1 cellular context compared by ENCODE assay signal in the genomic region with DNA sequence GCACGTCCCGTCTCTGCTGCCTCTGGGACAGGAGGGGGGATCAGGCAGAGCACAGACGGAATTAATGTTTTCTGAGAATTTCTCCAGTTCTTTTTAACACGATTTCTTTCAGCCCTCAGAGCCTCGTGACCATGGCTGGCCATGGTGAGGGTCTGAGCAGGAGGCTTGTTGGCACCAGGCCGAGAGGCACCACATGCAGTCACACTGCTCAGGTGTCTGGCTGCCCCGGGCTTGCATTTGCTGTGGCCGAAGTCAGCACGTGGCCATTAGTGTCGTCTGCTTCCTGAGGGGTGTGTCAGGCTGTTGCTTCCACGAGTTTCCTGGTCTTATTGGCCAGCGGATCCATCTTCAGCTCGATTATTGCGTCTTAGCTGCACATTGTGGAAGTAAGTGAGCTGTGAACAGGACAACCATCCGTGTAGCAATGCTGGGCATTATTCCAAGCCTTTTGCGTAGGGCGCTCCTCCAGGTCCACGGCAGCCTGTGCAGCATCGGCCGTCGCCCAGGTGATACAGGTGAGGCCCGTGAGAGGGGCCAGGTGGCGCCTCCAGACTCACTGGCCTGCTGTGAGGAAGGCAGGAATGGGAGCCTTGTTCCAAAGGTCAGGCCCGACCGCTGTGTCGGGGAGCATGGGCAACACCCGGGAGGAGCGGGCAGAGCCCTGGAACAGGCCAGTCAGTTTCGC.
TF ChIP-seq lines count a peak whose summit lies in the region.

No MANE protein-coding gene starts in this region.

TF ChIP-seq in GM12878, 131 proteins besides CTCF, POLR2A, EP300 and RAD21:
- TF ChIP-seq MXI1 (IDR thresholded peaks at IDR 0.05; ENCODE audit: low read depth, low read length): no peak
- TF ChIP-seq, protein P1, sequence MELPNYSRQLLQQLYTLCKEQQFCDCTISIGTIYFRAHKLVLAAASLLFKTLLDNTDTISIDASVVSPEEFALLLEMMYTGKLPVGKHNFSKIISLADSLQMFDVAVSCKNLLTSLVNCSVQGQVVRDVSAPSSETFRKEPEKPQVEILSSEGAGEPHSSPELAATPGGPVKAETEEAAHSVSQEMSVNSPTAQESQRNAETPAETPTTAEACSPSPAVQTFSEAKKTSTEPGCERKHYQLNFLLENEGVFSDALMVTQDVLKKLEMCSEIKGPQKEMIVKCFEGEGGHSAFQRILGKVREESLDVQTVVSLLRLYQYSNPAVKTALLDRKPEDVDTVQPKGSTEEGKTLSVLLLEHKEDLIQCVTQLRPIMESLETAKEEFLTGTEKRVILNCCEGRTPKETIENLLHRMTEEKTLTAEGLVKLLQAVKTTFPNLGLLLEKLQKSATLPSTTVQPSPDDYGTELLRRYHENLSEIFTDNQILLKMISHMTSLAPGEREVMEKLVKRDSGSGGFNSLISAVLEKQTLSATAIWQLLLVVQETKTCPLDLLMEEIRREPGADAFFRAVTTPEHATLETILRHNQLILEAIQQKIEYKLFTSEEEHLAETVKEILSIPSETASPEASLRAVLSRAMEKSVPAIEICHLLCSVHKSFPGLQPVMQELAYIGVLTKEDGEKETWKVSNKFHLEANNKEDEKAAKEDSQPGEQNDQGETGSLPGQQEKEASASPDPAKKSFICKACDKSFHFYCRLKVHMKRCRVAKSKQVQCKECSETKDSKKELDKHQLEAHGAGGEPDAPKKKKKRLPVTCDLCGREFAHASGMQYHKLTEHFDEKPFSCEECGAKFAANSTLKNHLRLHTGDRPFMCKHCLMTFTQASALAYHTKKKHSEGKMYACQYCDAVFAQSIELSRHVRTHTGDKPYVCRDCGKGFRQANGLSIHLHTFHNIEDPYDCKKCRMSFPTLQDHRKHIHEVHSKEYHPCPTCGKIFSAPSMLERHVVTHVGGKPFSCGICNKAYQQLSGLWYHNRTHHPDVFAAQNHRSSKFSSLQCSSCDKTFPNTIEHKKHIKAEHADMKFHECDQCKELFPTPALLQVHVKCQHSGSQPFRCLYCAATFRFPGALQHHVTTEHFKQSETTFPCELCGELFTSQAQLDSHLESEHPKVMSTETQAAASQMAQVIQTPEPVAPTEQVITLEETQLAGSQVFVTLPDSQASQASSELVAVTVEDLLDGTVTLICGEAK (IDR thresholded peaks at IDR 0.05; ENCODE audit: borderline replicate concordance): no peak
- TF ChIP-seq, protein P2, sequence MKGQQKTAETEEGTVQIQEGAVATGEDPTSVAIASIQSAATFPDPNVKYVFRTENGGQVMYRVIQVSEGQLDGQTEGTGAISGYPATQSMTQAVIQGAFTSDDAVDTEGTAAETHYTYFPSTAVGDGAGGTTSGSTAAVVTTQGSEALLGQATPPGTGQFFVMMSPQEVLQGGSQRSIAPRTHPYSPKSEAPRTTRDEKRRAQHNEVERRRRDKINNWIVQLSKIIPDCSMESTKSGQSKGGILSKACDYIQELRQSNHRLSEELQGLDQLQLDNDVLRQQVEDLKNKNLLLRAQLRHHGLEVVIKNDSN (IDR thresholded peaks at IDR 0.05; ENCODE audit: borderline replicate concordance, extremely low read length, insufficient read depth, low read depth, low read length): no peak
- TF ChIP-seq, protein P3, sequence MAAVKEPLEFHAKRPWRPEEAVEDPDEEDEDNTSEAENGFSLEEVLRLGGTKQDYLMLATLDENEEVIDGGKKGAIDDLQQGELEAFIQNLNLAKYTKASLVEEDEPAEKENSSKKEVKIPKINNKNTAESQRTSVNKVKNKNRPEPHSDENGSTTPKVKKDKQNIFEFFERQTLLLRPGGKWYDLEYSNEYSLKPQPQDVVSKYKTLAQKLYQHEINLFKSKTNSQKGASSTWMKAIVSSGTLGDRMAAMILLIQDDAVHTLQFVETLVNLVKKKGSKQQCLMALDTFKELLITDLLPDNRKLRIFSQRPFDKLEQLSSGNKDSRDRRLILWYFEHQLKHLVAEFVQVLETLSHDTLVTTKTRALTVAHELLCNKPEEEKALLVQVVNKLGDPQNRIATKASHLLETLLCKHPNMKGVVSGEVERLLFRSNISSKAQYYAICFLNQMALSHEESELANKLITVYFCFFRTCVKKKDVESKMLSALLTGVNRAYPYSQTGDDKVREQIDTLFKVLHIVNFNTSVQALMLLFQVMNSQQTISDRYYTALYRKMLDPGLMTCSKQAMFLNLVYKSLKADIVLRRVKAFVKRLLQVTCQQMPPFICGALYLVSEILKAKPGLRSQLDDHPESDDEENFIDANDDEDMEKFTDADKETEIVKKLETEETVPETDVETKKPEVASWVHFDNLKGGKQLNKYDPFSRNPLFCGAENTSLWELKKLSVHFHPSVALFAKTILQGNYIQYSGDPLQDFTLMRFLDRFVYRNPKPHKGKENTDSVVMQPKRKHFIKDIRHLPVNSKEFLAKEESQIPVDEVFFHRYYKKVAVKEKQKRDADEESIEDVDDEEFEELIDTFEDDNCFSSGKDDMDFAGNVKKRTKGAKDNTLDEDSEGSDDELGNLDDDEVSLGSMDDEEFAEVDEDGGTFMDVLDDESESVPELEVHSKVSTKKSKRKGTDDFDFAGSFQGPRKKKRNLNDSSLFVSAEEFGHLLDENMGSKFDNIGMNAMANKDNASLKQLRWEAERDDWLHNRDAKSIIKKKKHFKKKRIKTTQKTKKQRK (IDR thresholded peaks at IDR 0.05; ENCODE audit: low read depth, low read length): no peak
- TF ChIP-seq TCF3 (IDR thresholded peaks at IDR 0.05; ENCODE audit: borderline replicate concordance, insufficient read depth, low read depth, low read length): no peak
